Comparison of ENCODE assay signal across 2 cellular contexts in the genomic region with DNA sequence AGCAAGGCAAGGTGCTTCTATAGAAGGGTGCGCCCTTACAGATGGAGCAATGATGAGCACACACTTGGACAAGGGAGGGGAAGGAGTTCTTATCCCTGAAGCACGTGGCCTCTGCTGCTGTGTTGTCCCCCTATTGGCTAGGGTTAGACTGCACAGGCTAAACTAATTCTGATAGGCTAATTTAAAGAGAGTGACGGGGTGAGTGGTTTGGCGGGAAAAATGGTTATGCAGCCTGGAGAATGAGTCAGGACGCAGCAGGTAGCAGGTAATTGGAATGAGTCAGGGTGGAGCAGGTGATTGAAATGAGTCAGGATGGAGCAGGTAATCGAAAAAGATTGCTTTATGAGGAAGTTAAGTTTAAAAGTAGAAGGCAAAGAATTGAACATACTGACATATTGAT. TPM values are rescaled to one million over a fixed set of nuclear protein-coding genes. Genes with fewer than 3 reads are reported as not detected.
"Had no signal": no experiment of that assay in that cellular context is flagged by ENCODE, and none has a peak within 500 bp of the region (broad histone marks: within the 10 kb centered on the region; RNA-seq: fewer than 3 reads in every experiment).

No MANE protein-coding gene starts in this region.

RNA-seq across cellular contexts. Expression of a gene that starts 15.5 kb away (rescaled TPM):
- polyA plus RNA-seq: immature natural killer cell; naive thymus-derived CD4-positive, alpha-beta T cell had no signal
